ENCODE assay signal across 8 cellular contexts in genomic region chr11:1749020-1749758, GRCh38. TPM values are rescaled to one million over a fixed set of nuclear protein-coding genes. Genes with fewer than 3 reads are reported as not detected.
DNase-seq lines count a peak whose midpoint lies in the region; ATAC-seq and TF ChIP-seq lines count a peak whose summit lies in the region.

No MANE protein-coding gene starts in this region.

- H3K4me3 ChIP-seq in GM23338, result peak overlapping the region; percentile 62
- H3K4me3 ChIP-seq in iPS-11a (ENCODE audit: low read depth, low read length), result peak overlapping the region; percentile 35

- peak overlapping the region; percentile 76; the same call in 1 of the 2 replicates for H2AFZ ChIP-seq in GM23338

- H3K4me1 ChIP-seq in GM23338 (ENCODE audit: insufficient read depth), result no peaks in the 10 kb centered on the region; the same call in 1 of the 2 replicates

- ATAC-seq in GM23338 (peak; percentile 48), HG03457 (IDR thresholded peaks at IDR 0.05; ENCODE audit: unreplicated experiment) (no peak), GM18868 (IDR thresholded peaks at IDR 0.05; ENCODE audit: unreplicated experiment) (no peak), GM21360 (IDR thresholded peaks at IDR 0.05; ENCODE audit: unreplicated experiment) (no peak)
- ATAC-seq in stimulated activated memory B cell treated with anti-CD40 and anti-IgM and Interleukin-4, amounts not matched to agents 10 μg/mL and 1 μg/mL and 100 μg/mL, for 72 hours, result no peak

- peaks cover 7% of the 10 kb centered on the region for H3K36me3 Mint-ChIP-seq in GM23338 (ENCODE audit: low read depth)
- H3K36me3 Mint-ChIP-seq in stimulated activated memory B cell treated with anti-CD40 and anti-IgM and Interleukin-4, amounts not matched to agents 10 μg/mL and 1 μg/mL and 100 μg/mL, for 72 hours, result peaks cover 12% of the 10 kb centered on the region

- H3K79me2 ChIP-seq in GM23338 (replicated peaks; ENCODE audit: insufficient read depth), result no peaks in the 10 kb centered on the region

- H3K27ac Mint-ChIP-seq in GM23338, result no peak overlapping the region
- peak overlapping the region; percentile 53 for H3K27ac Mint-ChIP-seq in stimulated activated memory B cell treated with anti-CD40 and anti-IgM and Interleukin-4, amounts not matched to agents 10 μg/mL and 1 μg/mL and 100 μg/mL, for 72 hours

- H3K4me3 Mint-ChIP-seq in GM23338, result peak overlapping the region; percentile 45
- peak overlapping the region; percentile 53 for H3K4me3 Mint-ChIP-seq in stimulated activated memory B cell treated with anti-CD40 and anti-IgM and Interleukin-4, amounts not matched to agents 10 μg/mL and 1 μg/mL and 100 μg/mL, for 72 hours

- H3K27ac ChIP-seq in GM23338 (ENCODE audit: low read depth) (no peak overlapping the region), angular gyrus (ENCODE audit: low read depth, low read length) (peak overlapping the region; percentile 59)

- H3K27me3 ChIP-seq in GM23338 (ENCODE audit: insufficient read depth), result peaks cover 36% of the 10 kb centered on the region

- peak overlapping the region; percentile 88 for H3K4me2 ChIP-seq in GM23338

- H3K4me1 Mint-ChIP-seq in GM23338, result peaks cover 11% of the 10 kb centered on the region; the same call in 2 of the 3 replicates
- peaks cover 27% of the 10 kb centered on the region for H3K4me1 Mint-ChIP-seq in stimulated activated memory B cell treated with anti-CD40 and anti-IgM and Interleukin-4, amounts not matched to agents 10 μg/mL and 1 μg/mL and 100 μg/mL, for 72 hours

- peaks cover 35% of the 10 kb centered on the region for H3K27me3 Mint-ChIP-seq in GM23338 (ENCODE audit: insufficient read depth, low read depth, poor library complexity)
- peaks cover 21% of the 10 kb centered on the region for H3K27me3 Mint-ChIP-seq in stimulated activated memory B cell treated with anti-CD40 and anti-IgM and Interleukin-4, amounts not matched to agents 10 μg/mL and 1 μg/mL and 100 μg/mL, for 72 hours

- DNase-seq in GM23338 (ENCODE audit: low spot score), result peak; percentile 52
- no peak for DNase-seq in activated CD4-positive, alpha-beta T cell treated with anti-CD3 and anti-CD28 coated beads, Interleukin-2, amount 50 U/mL, for 48 hours

- peaks cover 9% of the 10 kb centered on the region; the same call in 1 of the 2 replicates for H3F3A ChIP-seq in GM23338 (replicated peaks; ENCODE audit: low read depth)

- H3K9me3 Mint-ChIP-seq in GM23338, result peaks cover 9% of the 10 kb centered on the region
- peaks cover 7% of the 10 kb centered on the region for H3K9me3 Mint-ChIP-seq in stimulated activated memory B cell treated with anti-CD40 and anti-IgM and Interleukin-4, amounts not matched to agents 10 μg/mL and 1 μg/mL and 100 μg/mL, for 72 hours

- no peak for TF ChIP-seq CTCF in GM23338 (conservative IDR thresholded peaks at IDR 0.05; ENCODE audit: low read depth in 2 of 2)

- H4K20me1 ChIP-seq in GM23338 (replicated peaks; ENCODE audit: insufficient read depth), result no peaks in the 10 kb centered on the region

- no peaks in the 10 kb centered on the region for H3K36me3 ChIP-seq in GM23338 (ENCODE audit: insufficient read depth)

- H3K9me2 ChIP-seq in GM23338 (ENCODE audit: insufficient read depth), result no peaks in the 10 kb centered on the region

TF ChIP-seq in GM23338, 12 proteins besides CTCF, POLR2A, EP300 and RAD21 (continues in another document):
- no peak for TF ChIP-seq EZH2 (IDR thresholded peaks at IDR 0.05; ENCODE audit: low read depth, unreplicated experiment)
- TF ChIP-seq ETS1 (IDR thresholded peaks at IDR 0.05), result no peak
- no peak for TF ChIP-seq STAT1 (IDR thresholded peaks at IDR 0.05; ENCODE audit: unreplicated experiment)
- TF ChIP-seq ZNF462 (CRISPR knock-in tag; IDR thresholded peaks at IDR 0.05), result no peak
- no peak for TF ChIP-seq NANOG (IDR thresholded peaks at IDR 0.05; ENCODE audit: borderline replicate concordance)
- TF ChIP-seq ZNF331 (CRISPR knock-in tag; IDR thresholded peaks at IDR 0.05; ENCODE audit: low read depth), result no peak
- no peak for TF ChIP-seq CREB1 (CRISPR knock-in tag; IDR thresholded peaks at IDR 0.05; ENCODE audit: low read depth)
- TF ChIP-seq EZH2phosphoT487 (IDR thresholded peaks at IDR 0.05; ENCODE audit: unreplicated experiment), result no peak
- TF ChIP-seq JUNB (IDR thresholded peaks at IDR 0.05; ENCODE audit: unreplicated experiment), result no peak
- no peak for TF ChIP-seq POLR2AphosphoS5 (IDR thresholded peaks at IDR 0.05; ENCODE audit: low read depth)
- no peak for TF ChIP-seq ZNF114 (CRISPR knock-in tag; IDR thresholded peaks at IDR 0.05)

RNA-seq across cellular contexts. Expression of gene IFITM10, which starts 1.2 kb away (rescaled TPM):
- total RNA-seq in GM23338 (2014; rRNA removed; shearing (Covaris generic)), result not detected in 2 replicates
- 0.06 TPM in 1 of 2 replicates, not detected in the other for polyA plus RNA-seq in GM23338 (2016; fragmentation: Nextera tagmentation; extraction: Ambion mirVana)

RNA-seq across cellular contexts. Expression of gene CTSD, which starts 14.5 kb away (rescaled TPM):
- total RNA-seq in GM23338 (2014; rRNA removed; shearing (Covaris generic)), result 198 and 251 TPM in 2 replicates
- 67.1 and 73.6 TPM in 2 replicates for polyA plus RNA-seq in GM23338 (2016; fragmentation: Nextera tagmentation; extraction: Ambion mirVana)

RNA-seq across cellular contexts. Expression of gene KRTAP5-6, which starts 52.2 kb away (rescaled TPM):
- not detected in 2 replicates for total RNA-seq in GM23338 (2014; rRNA removed; shearing (Covaris generic))
- polyA plus RNA-seq in GM23338 (2016; fragmentation: Nextera tagmentation; extraction: Ambion mirVana), result not detected in 2 replicates
